In the genomic region with DNA sequence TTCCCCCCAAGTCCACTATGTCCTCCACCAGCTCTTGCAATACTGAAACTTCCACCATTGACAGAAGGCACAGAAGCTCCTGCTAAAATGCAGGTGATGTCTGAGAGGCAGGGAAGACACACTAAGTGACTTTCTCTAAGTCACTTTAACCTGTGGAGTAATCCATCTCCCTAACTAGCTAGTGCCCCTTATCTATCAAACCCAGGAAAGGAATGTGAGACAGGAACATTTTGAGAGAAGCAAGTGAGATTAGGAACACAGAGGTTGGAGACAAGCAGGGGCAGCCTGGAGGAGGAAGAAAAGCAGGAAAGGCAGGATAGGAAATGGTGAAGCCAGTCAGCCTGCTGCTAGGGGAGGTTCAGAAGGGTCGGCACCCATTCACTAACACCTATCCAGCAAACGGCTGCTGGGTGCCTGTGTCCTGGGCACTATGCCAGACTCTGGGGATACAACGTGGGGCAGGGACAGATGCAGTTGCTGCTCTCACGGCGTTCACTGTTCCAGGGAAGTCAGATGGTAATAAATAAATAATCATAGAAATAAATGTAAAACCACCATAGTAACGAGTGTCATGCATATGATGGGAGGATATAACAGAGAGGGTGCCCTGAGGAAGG, we compare ENCODE assay signal across 13 cellular contexts. TPM values are rescaled to one million over a fixed set of nuclear protein-coding genes. Genes with fewer than 3 reads are reported as not detected.
DNase-seq lines count a peak whose midpoint lies in the region; ATAC-seq and TF ChIP-seq lines count a peak whose summit lies in the region.
"Had no signal": no experiment of that assay in that cellular context is flagged by ENCODE, and none has a peak within 500 bp of the region (broad histone marks: within the 10 kb centered on the region; RNA-seq: fewer than 3 reads in every experiment).

No MANE protein-coding gene starts in this region.

- no peak for TF ChIP-seq POLR2A in stomach (IDR thresholded peaks at IDR 0.05)

- H3K36me3 ChIP-seq in heart right ventricle (no peaks in the 10 kb centered on the region), stomach (no peaks in the 10 kb centered on the region)
- H3K36me3 ChIP-seq: left lung had no signal

- TF ChIP-seq EP300 in stomach (IDR thresholded peaks at IDR 0.05): no peak

- no peaks in the 10 kb centered on the region for H3K9me3 ChIP-seq in heart right ventricle
- no peaks in the 10 kb centered on the region for H3K9me3 ChIP-seq in stomach
- H3K9me3 ChIP-seq: Caco-2, left lung had no signal

- intact Hi-C loops in Right ventricle myocardium superior (cut with DNase I): no loop called here
- intact Hi-C loops in cardiac septum (cut with DNase I): no loop called here
- intact Hi-C loops in heart right ventricle (cut with DNase I): loop anchor here in 2 of 10 donors (5.0 kb wide), 2 partner anchors 34 to 359 kb away; no protein-coding TSS in a partner anchor
- intact Hi-C loops in stomach (cut with DNase I; ENCODE audit: low total_unique reads): no loop called here

- H3K4me1 ChIP-seq in heart right ventricle (peaks cover 0 to 53% (median 14%) of the 10 kb centered on the region in 9 donors), stomach (peaks cover 0 to 14% (median 3%) of the 10 kb centered on the region in 4 donors)
- H3K4me1 ChIP-seq: left lung had no signal

- peak overlapping the region in 6 of 10 donors; percentile 22 to 70 (median 60) for H3K27ac ChIP-seq in heart right ventricle
- peak overlapping the region; percentile 24 to 75 (median 61) for H3K27ac ChIP-seq in stomach
- H3K27ac ChIP-seq: left lung had no signal

- H3K4me3 ChIP-seq in heart right ventricle (no peak overlapping the region), stomach (no peak overlapping the region)
- H3K4me3 ChIP-seq: left lung had no signal

- peak; percentile 65 for ATAC-seq in Right ventricle myocardium superior (ENCODE audit: poor library complexity)
- peak in 7 of 8 donors; percentile 35 to 81 (median 68) for ATAC-seq in heart right ventricle
- no peak for ATAC-seq in HG03135 (IDR thresholded peaks at IDR 0.05; ENCODE audit: unreplicated experiment)

- TF ChIP-seq CTCF in heart right ventricle (IDR thresholded peaks at IDR 0.05) (no peak), stomach (IDR thresholded peaks at IDR 0.05) (no peak)

- 14 to 18% methylated on average over 6 of the region's 6 CpGs for WGBS in heart right ventricle, 2 donors
- 17 to 28% (median 25%) methylated on average over 6 of the region's 6 CpGs for WGBS in stomach, 5 donors

- DNase-seq in Right ventricle myocardium superior (no peak), cardiac septum (ENCODE audit: low spot score) (no peak), NCI-H345 (lab: John Stamatoyannopoulos, UW) (peak; percentile 81), heart right ventricle (peak in 1 of 2 donors; percentile 52), stomach (peak; percentile 50), H4 (ENCODE audit: low spot score) (no peak)
- DNase-seq in activated CD4-positive, alpha-beta T cell treated with anti-CD3 and anti-CD28 coated beads, Interleukin-2, amount 50 U/mL, for 1 hour: no peak
- DNase-seq: left lung, naive B cell had no signal

- peaks cover 0 to 4% (median 0%) of the 10 kb centered on the region in 7 donors for H3K27me3 ChIP-seq in heart right ventricle
- H3K27me3 ChIP-seq in stomach: peaks cover 0 to 12% (median 0%) of the 10 kb centered on the region in 3 donors

RNA-seq across cellular contexts. Expression of gene GPA33, which starts 7.0 kb away (rescaled TPM):
- total RNA-seq in Right ventricle myocardium superior: 0.19 TPM
- total RNA-seq in cardiac septum: 2.7 TPM
- 1 to 10 TPM in 7 of 10 donors, under 1 TPM in 2, not detected in 1; 0.15 to 5.8 (median 2.1) TPM for total RNA-seq in heart right ventricle
- under 1 TPM; 0.16 to 0.29 TPM for polyA plus RNA-seq in heart right ventricle
- 10 to 100 TPM in 1 of 5 donors, 1 to 10 TPM in 1, not detected in 3; 3.9 to 51.3 TPM for total RNA-seq in stomach
- polyA plus RNA-seq in stomach: under 1 TPM in 2 of 3 donors, not detected in 1; 0.03 to 0.46 TPM
- not detected in 2 replicates for total RNA-seq in H4 (2014; rRNA removed; shearing (Covaris generic))
- total RNA-seq: Caco-2, LHCN-M2, pulmonary artery endothelial cell had no signal

RNA-seq across cellular contexts. Expression of gene STYXL2, which starts 10.7 kb away (rescaled TPM):
- total RNA-seq in Right ventricle myocardium superior: 121 TPM
- total RNA-seq in cardiac septum: 462 TPM
- total RNA-seq in heart right ventricle: 100 to 1,000 TPM; 102 to 638 (median 243) TPM
- 10 to 100 TPM; 32.4 to 53.3 TPM for polyA plus RNA-seq in heart right ventricle
- under 1 TPM in 1 of 5 donors, not detected in 4; 0.73 TPM for total RNA-seq in stomach
- polyA plus RNA-seq in stomach: not detected
- 0.04 TPM in 1 of 2 replicates, not detected in the other for total RNA-seq in H4 (2014; rRNA removed; shearing (Covaris generic))
- total RNA-seq: Caco-2, pulmonary artery endothelial cell had no signal

Comparison
In these comparisons a context has a peak if more than half of its experiments do, and no peak if none do; other contexts are left out.
1. DNase-seq: peak in NCI-H345 (single experiment) and stomach (single experiment); none in Right ventricle myocardium superior (single experiment), cardiac septum (single experiment), activated CD4-positive, alpha-beta T cell treated with anti-CD3 and anti-CD28 coated beads, Interleukin-2, amount 50 U/mL, for 1 hour (single experiment) and H4 (single experiment).
2. RNA of gene STYXL2, which starts 10.7 kb away (total RNA-seq): 462 TPM in cardiac septum (single experiment), 102 to 638 TPM in heart right ventricle and 121 TPM in Right ventricle myocardium superior (single experiment); 0.04 TPM in H4 and 0.73 TPM in stomach; every median in the first group is over 10 times any median in the second.